In the genomic region with DNA sequence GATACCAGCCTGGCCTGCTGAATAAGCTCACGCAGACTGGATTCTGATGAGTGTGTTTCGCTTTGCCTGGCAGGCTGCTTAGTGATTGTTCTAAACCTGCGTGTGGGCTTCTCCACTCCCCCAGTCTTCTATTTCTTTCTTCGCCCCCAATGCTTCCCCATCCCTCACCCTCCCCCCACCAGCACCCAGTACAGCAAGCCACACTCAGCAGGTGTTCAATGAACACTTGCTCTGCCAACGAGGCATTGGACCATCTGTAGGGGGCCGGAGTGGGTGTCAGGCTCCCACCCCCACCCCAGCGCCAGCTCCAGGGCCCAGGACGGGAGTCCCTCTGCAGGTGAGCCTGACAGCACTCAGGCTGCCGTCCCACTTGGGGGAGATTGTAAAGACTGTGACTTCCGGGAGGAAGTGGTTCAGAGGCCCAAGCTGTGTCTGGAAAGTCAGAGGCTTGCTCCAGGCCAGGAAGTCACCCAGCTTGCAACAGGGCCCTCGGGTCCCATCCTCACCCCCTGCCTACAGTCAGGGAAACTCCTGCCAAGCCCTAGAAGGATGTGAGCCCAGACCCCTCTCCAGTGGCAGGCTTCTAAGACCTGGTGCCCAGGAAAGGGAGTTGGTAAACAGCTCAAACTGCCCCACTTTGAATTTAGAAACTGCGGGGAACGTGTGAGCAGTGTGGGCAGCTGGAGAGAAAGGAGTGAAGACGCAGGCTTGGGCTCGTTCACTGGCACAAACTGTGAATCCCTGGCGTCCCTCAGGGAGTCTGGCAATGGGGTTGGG, we compare ENCODE assay signal across 8 cellular contexts.
DNase-seq lines count a peak whose midpoint lies in the region; ATAC-seq and TF ChIP-seq lines count a peak whose summit lies in the region.

No MANE protein-coding gene starts in this region.

- peak overlapping the region in 2 of 12 donors; percentile 11 to 66 for H3K27ac ChIP-seq in heart left ventricle

- no peak for TF ChIP-seq CTCF in heart left ventricle (IDR thresholded peaks at IDR 0.05)

- H3K4me1 ChIP-seq in heart left ventricle = peaks cover 0 to 51% (median 6%) of the 10 kb centered on the region in 12 donors

- H3K9me3 ChIP-seq in heart left ventricle = no peaks in the 10 kb centered on the region

- intact Hi-C loops in activated CD4-positive, alpha-beta memory T cell treated with anti-CD3 and anti-CD28 coated beads for 36 hours (cut with micrococcal nuclease) = loop anchor here (2.0 to 5.0 kb wide), 2 partner anchors 23 to 133 kb away; no protein-coding TSS in a partner anchor
- intact Hi-C loops in heart left ventricle (cut with DNase I) = no loop called here

- peak overlapping the region; percentile 28 for H3K4me3 ChIP-seq in Jurkat, Clone E6-1 (ENCODE audit: low read length)
- no peak overlapping the region for H3K4me3 ChIP-seq in heart left ventricle

- DNase-seq in Jurkat, Clone E6-1 (ENCODE audit: low read depth, low spot score) = peak; percentile 94
- peak; percentile 75 for DNase-seq in activated CD4-positive, alpha-beta memory T cell treated with anti-CD3 and anti-CD28 coated beads for 36 hours
- DNase-seq in heart left ventricle (peak in 3 of 5 donors; percentile 39 to 53 (median 41)), NCI-H1105 (lab: John Stamatoyannopoulos, UW) (no peak), NCI-H1417 (lab: John Stamatoyannopoulos, UW) (no peak), NCI-H187 treated with DMSO at 0.1 percent for 48 hours (lab: John Stamatoyannopoulos, UW) (no peak)
- peak; percentile 46 for DNase-seq in stimulated activated naive B cell treated with anti-CD40 and anti-IgM and Interleukin-4, amounts not matched to agents 10 μg/mL and 1 μg/mL and 100 μg/mL, for 72 hours

- peak overlapping the region; percentile 42 for H3K4me3 Mint-ChIP-seq in activated CD4-positive, alpha-beta memory T cell treated with anti-CD3 and anti-CD28 coated beads for 36 hours
- peak overlapping the region; percentile 55 to 57 for H3K4me3 Mint-ChIP-seq in stimulated activated naive B cell treated with anti-CD40 and anti-IgM and Interleukin-4, amounts not matched to agents 10 μg/mL and 1 μg/mL and 100 μg/mL, for 72 hours

- no peaks in the 10 kb centered on the region for H3K36me3 ChIP-seq in heart left ventricle

- no peaks in the 10 kb centered on the region for H3K27me3 Mint-ChIP-seq in activated CD4-positive, alpha-beta memory T cell treated with anti-CD3 and anti-CD28 coated beads for 36 hours
- no peaks in the 10 kb centered on the region for H3K27me3 Mint-ChIP-seq in stimulated activated naive B cell treated with anti-CD40 and anti-IgM and Interleukin-4, amounts not matched to agents 10 μg/mL and 1 μg/mL and 100 μg/mL, for 72 hours

- POLR2A ChIA-PET in activated CD4-positive, alpha-beta memory T cell treated with anti-CD3 and anti-CD28 coated beads for 36 hours (lab: Charles Lee) = no interaction called here

- 65 to 75% (median 71%) methylated on average over 15 to 16 of the region's 16 CpGs for WGBS in heart left ventricle, 4 donors

- peaks cover 4% of the 10 kb centered on the region for H3K36me3 Mint-ChIP-seq in activated CD4-positive, alpha-beta memory T cell treated with anti-CD3 and anti-CD28 coated beads for 36 hours
- peaks cover 8 to 18% of the 10 kb centered on the region in 2 donors for H3K36me3 Mint-ChIP-seq in stimulated activated naive B cell treated with anti-CD40 and anti-IgM and Interleukin-4, amounts not matched to agents 10 μg/mL and 1 μg/mL and 100 μg/mL, for 72 hours

- ATAC-seq in GM18511 (IDR thresholded peaks at IDR 0.05; ENCODE audit: unreplicated experiment) (peak; percentile 84), heart left ventricle (peak in 3 of 4 donors; percentile 12 to 71 (median 58))
- peak; percentile 65 to 71 for ATAC-seq in stimulated activated naive B cell treated with anti-CD40 and anti-IgM and Interleukin-4, amounts not matched to agents 10 μg/mL and 1 μg/mL and 100 μg/mL, for 72 hours (replicated peaks)

- H3K27ac Mint-ChIP-seq in activated CD4-positive, alpha-beta memory T cell treated with anti-CD3 and anti-CD28 coated beads for 36 hours = peak overlapping the region; percentile 85
- peak overlapping the region; percentile 93 for H3K27ac Mint-ChIP-seq in stimulated activated naive B cell treated with anti-CD40 and anti-IgM and Interleukin-4, amounts not matched to agents 10 μg/mL and 1 μg/mL and 100 μg/mL, for 72 hours

- peaks cover 7% of the 10 kb centered on the region for H3K9me3 Mint-ChIP-seq in activated CD4-positive, alpha-beta memory T cell treated with anti-CD3 and anti-CD28 coated beads for 36 hours
- H3K9me3 Mint-ChIP-seq in stimulated activated naive B cell treated with anti-CD40 and anti-IgM and Interleukin-4, amounts not matched to agents 10 μg/mL and 1 μg/mL and 100 μg/mL, for 72 hours = peaks cover 8 to 10% of the 10 kb centered on the region in 2 donors

- TF ChIP-seq POLR2A in heart left ventricle (IDR thresholded peaks at IDR 0.05) = no peak

- H3K27me3 ChIP-seq in heart left ventricle = peaks cover 0 to 5% (median 0%) of the 10 kb centered on the region in 9 donors

- peaks cover 35% of the 10 kb centered on the region for H3K4me1 Mint-ChIP-seq in activated CD4-positive, alpha-beta memory T cell treated with anti-CD3 and anti-CD28 coated beads for 36 hours (ENCODE audit: low read depth)
- peaks cover 43 to 72% of the 10 kb centered on the region in 2 donors for H3K4me1 Mint-ChIP-seq in stimulated activated naive B cell treated with anti-CD40 and anti-IgM and Interleukin-4, amounts not matched to agents 10 μg/mL and 1 μg/mL and 100 μg/mL, for 72 hours

- CTCF ChIA-PET in activated CD4-positive, alpha-beta memory T cell treated with anti-CD3 and anti-CD28 coated beads for 36 hours (lab: Charles Lee) = interaction anchor here (0.8 to 4.7 kb wide), 7 partner anchors 21 to 153 kb away, joined by 3 to 18 read pairs (median 4); partner anchors contain the start of gene TP53I11

Comparison
In these comparisons a context has a peak if more than half of its experiments do, and no peak if none do; other contexts are left out.
1. DNase-seq: peak in Jurkat, Clone E6-1 (single experiment), activated CD4-positive, alpha-beta memory T cell treated with anti-CD3 and anti-CD28 coated beads for 36 hours (single experiment), heart left ventricle (3 of 5) and stimulated activated naive B cell treated with anti-CD40 and anti-IgM and Interleukin-4, amounts not matched to agents 10 μg/mL and 1 μg/mL and 100 μg/mL, for 72 hours (single experiment); none in NCI-H1105 (single experiment), NCI-H1417 (0 of 3) and NCI-H187 treated with DMSO at 0.1 percent for 48 hours (single experiment).
2. Peak in every context shown above with its lines, with median percentiles within 50 percentile points of each other: ATAC-seq.